ENCODE assay signal across 2 cellular contexts in genomic region chr1:182010800-182011370, GRCh38. TPM values are rescaled to one million over a fixed set of nuclear protein-coding genes. Genes with fewer than 3 reads are reported as not detected.
"Had no signal": no experiment of that assay in that cellular context is flagged by ENCODE, and none has a peak within 500 bp of the region (broad histone marks: within the 10 kb centered on the region; RNA-seq: fewer than 3 reads in every experiment).

No MANE protein-coding gene starts in this region.

RNA-seq across cellular contexts. Expression of gene ZNF648, which starts 50.6 kb away (rescaled TPM):
- total RNA-seq: GM23248, HFFc6 had no signal
- polyA plus RNA-seq: GM23248 had no signal
